Comparison of ENCODE assay signal across 14 cellular contexts in the genomic region with DNA sequence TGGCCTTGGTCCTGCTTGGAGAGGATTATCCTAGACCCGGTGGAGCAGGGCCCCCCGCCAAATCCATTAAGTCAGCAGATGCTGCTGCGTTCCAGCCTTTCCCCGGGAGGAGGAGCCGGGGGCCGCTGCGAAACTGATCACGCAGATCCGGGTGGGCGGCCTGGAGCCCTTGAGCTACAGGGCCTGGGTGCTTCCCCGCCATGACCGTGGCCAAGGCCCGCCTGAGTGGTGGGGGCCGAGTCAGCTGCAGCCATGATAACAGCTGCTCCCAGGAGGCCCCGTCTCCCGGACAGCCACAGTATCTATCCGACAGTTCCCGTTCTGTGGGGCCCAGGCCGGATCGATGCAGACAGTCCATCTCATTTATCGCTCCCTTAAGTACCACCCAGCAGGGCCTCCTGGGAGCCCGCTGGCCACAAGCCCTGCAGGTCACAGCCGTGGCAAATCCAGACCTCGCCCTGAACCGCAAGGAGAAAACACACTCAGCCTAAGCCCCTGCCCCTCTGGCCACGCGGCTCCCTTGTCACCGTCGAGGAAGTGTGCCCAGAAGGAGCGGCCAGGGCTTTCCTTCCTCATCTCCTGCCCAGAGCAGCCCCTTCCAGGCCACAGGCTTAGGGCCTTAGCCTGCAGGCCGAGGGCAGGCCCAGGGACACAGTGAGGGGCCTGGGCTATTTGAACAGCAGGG. TPM values are rescaled to one million over a fixed set of nuclear protein-coding genes. Genes with fewer than 3 reads are reported as not detected.
DNase-seq lines count a peak whose midpoint lies in the region; ATAC-seq, FAIRE-seq and TF ChIP-seq lines count a peak whose summit lies in the region.
"Had no signal": no experiment of that assay in that cellular context is flagged by ENCODE, and none has a peak within 500 bp of the region (broad histone marks: within the 10 kb centered on the region; RNA-seq: fewer than 3 reads in every experiment).

No MANE protein-coding gene starts in this region.

- in situ Hi-C loops in HepG2 (cut with HindIII; ENCODE audit: extremely low pct_ligation_motif_present, low pct_unique_long_range_greater_than_20kb) = loop anchor here (25.0 kb wide), 1 partner anchor 214 kb away; no protein-coding TSS in a partner anchor

- BruUV-seq in HepG2 (replicated peaks; lab: Mats Ljungman, UMichigan) = no TSS peak

- no peaks in the 10 kb centered on the region for H3K36me3 Mint-ChIP-seq in dendritic cell treated with granulocyte-macrophage colony-stimulating factor and Interleukin-4, amounts not matched to agents 40 ng/mL and 50 ng/mL, for 4 days (ENCODE audit: low read depth)

- CTCF ChIA-PET in HepG2 (lab: Yijun Ruan, JAX; ENCODE audit: low intra/inter-chr PET ratio, low total read pairs) = no interaction called here

- peaks cover 6% of the 10 kb centered on the region; the same call in 1 of the 2 replicates for H3K9me3 ChIP-seq in NT2/D1 (ENCODE audit: insufficient read depth, low read length)
- no peaks in the 10 kb centered on the region for H3K9me3 ChIP-seq in HepG2 (ENCODE audit: low read length)
- no peaks in the 10 kb centered on the region for H3K9me3 ChIP-seq in upper lobe of right lung

- DNase-seq in NT2/D1 (ENCODE audit: low read depth, low spot score) (no peak), HepG2 (ENCODE audit: low spot score) (no peak), upper lobe of right lung (no peak), SKM-1 (lab: John Stamatoyannopoulos, UW; ENCODE audit: unreplicated experiment) (no peak)
- no peak for DNase-seq in activated CD8-positive, alpha-beta memory T cell treated with anti-CD3 and anti-CD28 coated beads for 24 hours
- DNase-seq: COR-L47; HFFc6; stimulated activated CD4-positive, alpha-beta T cell treated with anti-CD3 and anti-CD28 coated beads, Interleukin-4, amount 100 ng/mL, for 1 hour had no signal

- H2AFZ ChIP-seq in HepG2 (ENCODE audit: low read length) = no peak overlapping the region

- H3K36me3 ChIP-seq in NT2/D1 (ENCODE audit: insufficient read depth, insufficient read length, low read length) = no peaks in the 10 kb centered on the region
- H3K36me3 ChIP-seq in HepG2 (replicated peaks in 1 of 2; ENCODE audit: control insufficient read depth in 1 of 2, insufficient read depth in 2 of 2, low read length in 2 of 2) = no peaks in the 10 kb centered on the region
- H3K36me3 ChIP-seq in upper lobe of right lung = no peaks in the 10 kb centered on the region

- peak overlapping the region; percentile 76 for H3K27ac Mint-ChIP-seq in dendritic cell treated with granulocyte-macrophage colony-stimulating factor and Interleukin-4, amounts not matched to agents 40 ng/mL and 50 ng/mL, for 4 days
- H3K27ac Mint-ChIP-seq: HFFc6; stimulated activated naive CD8-positive, alpha-beta T cell treated with anti-CD3 and anti-CD28 coated beads, Interleukin-15, Interleukin-2, amounts not matched to agents 100 ng/mL and 50 ng/mL, for 24 hours had no signal

- intact Hi-C loops in dendritic cell treated with granulocyte-macrophage colony-stimulating factor and Interleukin-4, amounts not matched to agents 40 ng/mL and 50 ng/mL, for 4 days (cut with micrococcal nuclease) = no loop called here
- intact Hi-C loops in HepG2 (cut with micrococcal nuclease; ENCODE audit: unreplicated experiment) (no loop called here), upper lobe of right lung (cut with DNase I) (no loop called here)

- no peak for TF ChIP-seq CTCF in HepG2 (CRISPR knock-in tag; IDR thresholded peaks at IDR 0.05)
- TF ChIP-seq CTCF in upper lobe of right lung (IDR thresholded peaks at IDR 0.05) = no peak

- peak; percentile 68 for ATAC-seq in HepG2
- ATAC-seq in upper lobe of right lung = peak; percentile 37
- no peak for ATAC-seq in GM19452 (IDR thresholded peaks at IDR 0.05; ENCODE audit: unreplicated experiment)

- H3K4me3 ChIP-seq in NT2/D1 (ENCODE audit: insufficient read length, low read depth) = no peak overlapping the region
- H3K4me3 ChIP-seq in HepG2 (replicated peaks in 1 of 3; ENCODE audit: insufficient read depth in 1 of 3, low read depth in 2 of 3, low read length in 3 of 3) = peak overlapping the region in 1 of 3 experiments; percentile 3; a peak in 1 of 6 replicates
- H3K4me3 ChIP-seq in upper lobe of right lung = no peak overlapping the region

- POLR2A ChIA-PET in HepG2 (lab: Yijun Ruan, JAX) = interaction anchor here (1.1 kb wide), 1 partner anchor 37 kb away, joined by 3 read pairs; no protein-coding TSS in a partner anchor

- H4K20me1 ChIP-seq in HepG2 (ENCODE audit: insufficient read depth, low read length) = no peaks in the 10 kb centered on the region

- H3K27me3 ChIP-seq in NT2/D1 (ENCODE audit: insufficient read depth, insufficient read length) (no peaks in the 10 kb centered on the region), HepG2 (ENCODE audit: control insufficient read depth in 1 of 2, insufficient read depth in 2 of 2, low read length in 2 of 2) (peaks cover 0 to 3% of the 10 kb centered on the region in 2 experiments; a peak in 2 of 5 replicates), upper lobe of right lung (no peaks in the 10 kb centered on the region)

- no peak for TF ChIP-seq POLR2A in HepG2 (IDR thresholded peaks at IDR 0.05; ENCODE audit: insufficient read depth in 1 of 2, low read depth in 2 of 2, low read length in 2 of 2)

- no peaks in the 10 kb centered on the region for H3K9me3 Mint-ChIP-seq in dendritic cell treated with granulocyte-macrophage colony-stimulating factor and Interleukin-4, amounts not matched to agents 40 ng/mL and 50 ng/mL, for 4 days
- H3K9me3 Mint-ChIP-seq: HFFc6; stimulated activated naive CD8-positive, alpha-beta T cell treated with anti-CD3 and anti-CD28 coated beads, Interleukin-15, Interleukin-2, amounts not matched to agents 100 ng/mL and 50 ng/mL, for 24 hours had no signal

- H3K4me1 ChIP-seq in NT2/D1 (ENCODE audit: insufficient read depth, insufficient read length) = peaks cover 6% of the 10 kb centered on the region
- peaks cover 7% of the 10 kb centered on the region for H3K4me1 ChIP-seq in HepG2 (ENCODE audit: insufficient read depth, low read length)
- H3K4me1 ChIP-seq in upper lobe of right lung = no peaks in the 10 kb centered on the region

- H3K27me3 Mint-ChIP-seq in dendritic cell treated with granulocyte-macrophage colony-stimulating factor and Interleukin-4, amounts not matched to agents 40 ng/mL and 50 ng/mL, for 4 days = no peaks in the 10 kb centered on the region
- H3K27me3 Mint-ChIP-seq: stimulated activated naive CD8-positive, alpha-beta T cell treated with anti-CD3 and anti-CD28 coated beads, Interleukin-15, Interleukin-2, amounts not matched to agents 100 ng/mL and 50 ng/mL, for 24 hours had no signal

- no peak for FAIRE-seq in HepG2 (lab: Jason Lieb, UNC)
- FAIRE-seq: endothelial cell of umbilical vein, islet of Langerhans, RCC 7860 had no signal

- H3K79me2 ChIP-seq in HepG2 (ENCODE audit: insufficient read depth, low read length) = no peaks in the 10 kb centered on the region

- no peak for TF ChIP-seq EP300 in HepG2 (IDR thresholded peaks at IDR 0.05; ENCODE audit: low read depth in 2 of 2, low read length in 2 of 2)
- TF ChIP-seq EP300 in HepG2 (CRISPR knock-in tag; IDR thresholded peaks at IDR 0.05; ENCODE audit: borderline replicate concordance) = no peak

- no peak for TF ChIP-seq RAD21 in HepG2 (CRISPR knock-in tag; IDR thresholded peaks at IDR 0.05)

- peaks cover 11% of the 10 kb centered on the region for H3K4me1 Mint-ChIP-seq in dendritic cell treated with granulocyte-macrophage colony-stimulating factor and Interleukin-4, amounts not matched to agents 40 ng/mL and 50 ng/mL, for 4 days (ENCODE audit: low read depth)

- H3K4me2 ChIP-seq in HepG2 (ENCODE audit: low read depth, low read length) = peak overlapping the region; percentile 41; the same call in 1 of the 2 replicates

- H3K9ac ChIP-seq in NT2/D1 (ENCODE audit: insufficient read length, low read depth) (peak overlapping the region; percentile 21), HepG2 (ENCODE audit: insufficient read depth, low read depth, low read length) (no peak overlapping the region)

- no peak overlapping the region for H3K27ac ChIP-seq in HepG2 (ENCODE audit: extremely low read length, insufficient read depth, low read length)
- H3K27ac ChIP-seq in upper lobe of right lung = no peak overlapping the region

- H3K4me3 Mint-ChIP-seq in dendritic cell treated with granulocyte-macrophage colony-stimulating factor and Interleukin-4, amounts not matched to agents 40 ng/mL and 50 ng/mL, for 4 days = no peak overlapping the region
- H3K4me3 Mint-ChIP-seq: HFFc6; stimulated activated naive CD8-positive, alpha-beta T cell treated with anti-CD3 and anti-CD28 coated beads, Interleukin-15, Interleukin-2, amounts not matched to agents 100 ng/mL and 50 ng/mL, for 24 hours had no signal

- WGBS in HepG2 (ENCODE audit: low lambda C conversion rate) = 33% methylated on average over 9 of the region's 31 CpGs

RNA-seq across cellular contexts. Expression of gene SLC29A4, which starts 34.4 kb away (rescaled TPM):
- 21.2 and 31.7 TPM in 2 replicates for total RNA-seq in HepG2 (2016; rRNA removed; fragmentation: Illumina TruSeq; extraction: Trizol)
- total RNA-seq in HepG2 (2016; cell fraction: cytosol; rRNA removed; fragmentation: Illumina TruSeq; extraction: Trizol; ENCODE audit: low read depth) = 33.8 and 34.7 TPM in 2 replicates
- 18.9 and 30.5 TPM in 2 replicates for total RNA-seq in HepG2 (2016; cell fraction: insoluble cytoplasmic fraction; rRNA removed; fragmentation: Illumina TruSeq; extraction: Trizol)
- 76.3 and 81.9 TPM in 2 replicates for total RNA-seq in HepG2 (2016; cell fraction: membrane; rRNA removed; fragmentation: Illumina TruSeq; extraction: Trizol)
- 18.2 and 22.5 TPM in 2 replicates for total RNA-seq in HepG2 (2016; cell fraction: nucleus; rRNA removed; fragmentation: Illumina TruSeq; extraction: Trizol)
- 29.7 and 53.0 TPM in 2 replicates for polyA plus RNA-seq in HepG2 (2011; rRNA removed)
- polyA plus RNA-seq in HepG2 (2011; cell fraction: cytosol; rRNA removed) = 23.1 and 35.9 TPM in 2 replicates
- polyA plus RNA-seq in HepG2 (2011; cell fraction: nucleus; rRNA removed) = 110 and 117 TPM in 2 replicates
- 21.6 and 26.5 TPM in 2 replicates for polyA plus RNA-seq in HepG2 (2012)
- 78.6 and 80.2 TPM in 2 replicates for polyA plus RNA-seq in HepG2 (2016; cell fraction: cytosol; fragmentation: Illumina TruSeq; extraction: Trizol; ENCODE audit: low read depth)
- polyA plus RNA-seq in HepG2 (2016; cell fraction: insoluble cytoplasmic fraction; fragmentation: Illumina TruSeq; extraction: Trizol; ENCODE audit: low read depth) = 31.0 and 42.3 TPM in 2 replicates
- 113 and 128 TPM in 2 replicates for polyA plus RNA-seq in HepG2 (2016; cell fraction: membrane; fragmentation: Illumina TruSeq; extraction: Trizol; ENCODE audit: low read depth)
- 57.1 and 65.3 TPM in 2 replicates for polyA plus RNA-seq in HepG2 (2016; cell fraction: nucleus; fragmentation: Illumina TruSeq; extraction: Trizol; ENCODE audit: insufficient read depth, low read depth)
- polyA minus RNA-seq in HepG2 (2011; rRNA and poly(A)+ RNA removed; ENCODE audit: low replicate concordance) = 1.5 and 136 TPM in 2 replicates
- 23.7 and 26.6 TPM in 2 replicates for polyA minus RNA-seq in HepG2 (2011; cell fraction: cytosol; rRNA and poly(A)+ RNA removed)
- 20.0 and 25.2 TPM in 2 replicates for polyA minus RNA-seq in HepG2 (2011; cell fraction: nucleus; rRNA and poly(A)+ RNA removed)
- 0.98 TPM for total RNA-seq in upper lobe of right lung

RNA-seq across cellular contexts. Expression of gene WIPI2, which starts 58.3 kb away (rescaled TPM):
- total RNA-seq in HepG2 (2016; rRNA removed; fragmentation: Illumina TruSeq; extraction: Trizol) (35.0 and 42.3 TPM in 2 replicates), upper lobe of right lung (57.3 TPM)
- 16.0 and 19.7 TPM in 2 replicates for total RNA-seq in HepG2 (2016; cell fraction: cytosol; rRNA removed; fragmentation: Illumina TruSeq; extraction: Trizol; ENCODE audit: low read depth)
- total RNA-seq in HepG2 (2016; cell fraction: insoluble cytoplasmic fraction; rRNA removed; fragmentation: Illumina TruSeq; extraction: Trizol) = 35.8 and 36.0 TPM in 2 replicates
- 39.8 and 46.1 TPM in 2 replicates for total RNA-seq in HepG2 (2016; cell fraction: membrane; rRNA removed; fragmentation: Illumina TruSeq; extraction: Trizol)
- 20.8 and 21.5 TPM in 2 replicates for total RNA-seq in HepG2 (2016; cell fraction: nucleus; rRNA removed; fragmentation: Illumina TruSeq; extraction: Trizol)
- 73.4 and 79.0 TPM in 2 replicates for polyA plus RNA-seq in HepG2 (2011; rRNA removed)
- polyA plus RNA-seq in HepG2 (2011; cell fraction: cytosol; rRNA removed) = 59.4 and 71.5 TPM in 2 replicates
- 75.1 and 79.5 TPM in 2 replicates for polyA plus RNA-seq in HepG2 (2011; cell fraction: nucleus; rRNA removed)
- polyA plus RNA-seq in HepG2 (2012) = 41.3 and 42.5 TPM in 2 replicates
- 22.2 and 29.0 TPM in 2 replicates for polyA plus RNA-seq in HepG2 (2016; cell fraction: cytosol; fragmentation: Illumina TruSeq; extraction: Trizol; ENCODE audit: low read depth)
- polyA plus RNA-seq in HepG2 (2016; cell fraction: insoluble cytoplasmic fraction; fragmentation: Illumina TruSeq; extraction: Trizol; ENCODE audit: low read depth) = 51.6 and 58.3 TPM in 2 replicates
- polyA plus RNA-seq in HepG2 (2016; cell fraction: membrane; fragmentation: Illumina TruSeq; extraction: Trizol; ENCODE audit: low read depth) = 44.4 and 53.3 TPM in 2 replicates
- 43.8 and 53.6 TPM in 2 replicates for polyA plus RNA-seq in HepG2 (2016; cell fraction: nucleus; fragmentation: Illumina TruSeq; extraction: Trizol; ENCODE audit: insufficient read depth, low read depth)
- polyA minus RNA-seq in HepG2 (2011; rRNA and poly(A)+ RNA removed; ENCODE audit: low replicate concordance) = 61.4 and 106 TPM in 2 replicates
- 36.3 and 37.7 TPM in 2 replicates for polyA minus RNA-seq in HepG2 (2011; cell fraction: cytosol; rRNA and poly(A)+ RNA removed)
- polyA minus RNA-seq in HepG2 (2011; cell fraction: nucleus; rRNA and poly(A)+ RNA removed) = 30.3 and 38.9 TPM in 2 replicates
